24 cellular contexts compared by ENCODE assay signal in genomic region chr1:61420909-61421835, GRCh38.
"Had no signal": no experiment of that assay in that cellular context is flagged by ENCODE, and none has a peak within 500 bp of the region (broad histone marks: within the 10 kb centered on the region; RNA-seq: fewer than 3 reads in every experiment).

No MANE protein-coding gene starts in this region.

- H3K4me1 ChIP-seq: pancreas, vagina had no signal

- H3K27me3 ChIP-seq: adrenal gland, pancreas, tibial nerve, vagina had no signal

- H3K27ac ChIP-seq: adrenal gland, pancreas, tibial nerve, vagina, VCaP had no signal

- H3K9me3 ChIP-seq: adrenal gland, pancreas, tibial nerve, vagina had no signal

- DNase-seq: activated CD4-positive, alpha-beta T cell treated with anti-CD3 and anti-CD28 coated beads, Interleukin-2, amount 10 ng/mL, durations not matched to agents 7 days and 5 days; activated CD4-positive, CD25-positive, alpha-beta regulatory T cell treated with anti-CD3 and anti-CD28 coated beads, Interleukin-2, amount 50 U/mL, for 72 hours; activated CD8-positive, alpha-beta T cell treated with anti-CD3 and anti-CD28 coated beads, Interleukin-2, amount 10 ng/mL, durations not matched to agents 7 days and 5 days; activated T-cell treated with anti-CD3 and anti-CD28 coated beads, Interleukin-2, amount 50 U/mL, for 1 hour; effector CD4-positive, alpha-beta T cell; foreskin fibroblast; kidney; pancreas; small intestine; stimulated activated CD4-positive, alpha-beta T cell treated with anti-CD3 and anti-CD28 coated beads, Interleukin-2, amount 100 ng/mL, for 24 hours; stimulated activated naive CD8-positive, alpha-beta T cell treated with anti-CD3 and anti-CD28 coated beads, Interleukin-15, amount 100 ng/mL, for 72 hours; T-cell had no signal

- H3K36me3 Mint-ChIP-seq: natural killer cell treated with Interleukin-12 subunit alpha and Interleukin-12 subunit beta and Interleukin-15 and Interleukin-18, amount 100 ng/mL, for 72 hours; stimulated activated effector memory CD8-positive, alpha-beta T cell treated with anti-CD3 and anti-CD28 coated beads, Interleukin-12 subunit alpha, Interleukin-12 subunit beta, amount 100 ng/mL, for 72 hours; T-cell had no signal

- H3K4me3 ChIP-seq: adrenal gland, pancreas, tibial nerve, vagina had no signal

- H3K4me1 Mint-ChIP-seq: activated CD4-positive, alpha-beta T cell treated with anti-CD3 and anti-CD28 coated beads, Interleukin-2, amount 10 ng/mL, durations not matched to agents 7 days and 5 days; activated T-helper 17 cell treated with anti-CD3 and anti-CD28 coated beads, Interleukin-2, amount 50 U/mL, for 72 hours; stimulated activated effector memory CD8-positive, alpha-beta T cell treated with anti-CD3 and anti-CD28 coated beads, Interleukin-12 subunit alpha, Interleukin-12 subunit beta, amount 100 ng/mL, for 72 hours; stimulated activated naive CD8-positive, alpha-beta T cell treated with anti-CD3 and anti-CD28 coated beads, Interleukin-15, amount 100 ng/mL, for 72 hours; T-cell had no signal

- ATAC-seq: activated CD8-positive, alpha-beta T cell treated with anti-CD3 and anti-CD28 coated beads, Interleukin-2, amount 10 ng/mL, durations not matched to agents 7 days and 5 days; activated T-helper 17 cell treated with anti-CD3 and anti-CD28 coated beads, Interleukin-2, amount 50 U/mL, for 72 hours; left lobe of liver; natural killer cell treated with Interleukin-12 subunit alpha and Interleukin-12 subunit beta and Interleukin-15 and Interleukin-18, amount 100 ng/mL, for 72 hours; pancreas; sciatic nerve; stimulated activated effector memory CD8-positive, alpha-beta T cell treated with anti-CD3 and anti-CD28 coated beads, Interleukin-12 subunit alpha, Interleukin-12 subunit beta, amount 100 ng/mL, for 72 hours; stimulated activated naive CD8-positive, alpha-beta T cell treated with anti-CD3 and anti-CD28 coated beads, Interleukin-15, amount 100 ng/mL, for 72 hours; T-cell had no signal

- H3K9me3 Mint-ChIP-seq: activated CD4-positive, alpha-beta T cell treated with anti-CD3 and anti-CD28 coated beads, Interleukin-2, amount 10 ng/mL, durations not matched to agents 7 days and 5 days; activated T-helper 17 cell treated with anti-CD3 and anti-CD28 coated beads, Interleukin-2, amount 50 U/mL, for 72 hours; dendritic cell treated with granulocyte-macrophage colony-stimulating factor and Interleukin-4, amounts not matched to agents 40 ng/mL and 50 ng/mL, for 4 days; natural killer cell treated with Interleukin-12 subunit alpha and Interleukin-12 subunit beta and Interleukin-15 and Interleukin-18, amount 100 ng/mL, for 72 hours; stimulated activated effector memory CD8-positive, alpha-beta T cell treated with anti-CD3 and anti-CD28 coated beads, Interleukin-12 subunit alpha, Interleukin-12 subunit beta, amount 100 ng/mL, for 72 hours; stimulated activated naive CD8-positive, alpha-beta T cell treated with anti-CD3 and anti-CD28 coated beads, Interleukin-15, amount 100 ng/mL, for 72 hours; T-cell; T-helper 2 cell treated with Interferon-gamma antibody and Interleukin-4, amounts not matched to agents 5 μg/mL and 100 μg/mL, for 36 hours had no signal

- H3K36me3 ChIP-seq: adrenal gland, pancreas, vagina had no signal

- H3K4me3 Mint-ChIP-seq: activated CD4-positive, alpha-beta T cell treated with anti-CD3 and anti-CD28 coated beads, Interleukin-2, amount 10 ng/mL, durations not matched to agents 7 days and 5 days; activated CD8-positive, alpha-beta T cell treated with anti-CD3 and anti-CD28 coated beads, Interleukin-2, amount 10 ng/mL, durations not matched to agents 7 days and 5 days; activated naive CD8-positive, alpha-beta T cell; activated T-helper 17 cell treated with anti-CD3 and anti-CD28 coated beads, Interleukin-2, amount 50 U/mL, for 72 hours; dendritic cell treated with granulocyte-macrophage colony-stimulating factor and Interleukin-4, amounts not matched to agents 40 ng/mL and 50 ng/mL, for 4 days; natural killer cell treated with Interleukin-12 subunit alpha and Interleukin-12 subunit beta and Interleukin-15 and Interleukin-18, amount 100 ng/mL, for 72 hours; stimulated activated effector memory CD8-positive, alpha-beta T cell treated with anti-CD3 and anti-CD28 coated beads, Interleukin-12 subunit alpha, Interleukin-12 subunit beta, amount 100 ng/mL, for 72 hours; stimulated activated naive CD8-positive, alpha-beta T cell treated with anti-CD3 and anti-CD28 coated beads, Interleukin-15, amount 100 ng/mL, for 72 hours; T-cell; T-helper 2 cell treated with Interferon-gamma antibody and Interleukin-4, amounts not matched to agents 5 μg/mL and 100 μg/mL, for 36 hours had no signal

- H3K27ac Mint-ChIP-seq: activated CD4-positive, alpha-beta T cell treated with anti-CD3 and anti-CD28 coated beads, Interleukin-2, amount 10 ng/mL, durations not matched to agents 7 days and 5 days; activated CD8-positive, alpha-beta T cell treated with anti-CD3 and anti-CD28 coated beads, Interleukin-2, amount 10 ng/mL, durations not matched to agents 7 days and 5 days; activated naive CD8-positive, alpha-beta T cell; activated T-helper 17 cell treated with anti-CD3 and anti-CD28 coated beads, Interleukin-2, amount 50 U/mL, for 72 hours; dendritic cell treated with granulocyte-macrophage colony-stimulating factor and Interleukin-4, amounts not matched to agents 40 ng/mL and 50 ng/mL, for 4 days; natural killer cell treated with Interleukin-12 subunit alpha and Interleukin-12 subunit beta and Interleukin-15 and Interleukin-18, amount 100 ng/mL, for 72 hours; stimulated activated effector memory CD8-positive, alpha-beta T cell treated with anti-CD3 and anti-CD28 coated beads, Interleukin-12 subunit alpha, Interleukin-12 subunit beta, amount 100 ng/mL, for 72 hours; stimulated activated naive CD8-positive, alpha-beta T cell treated with anti-CD3 and anti-CD28 coated beads, Interleukin-15, amount 100 ng/mL, for 72 hours; T-cell; T-helper 2 cell treated with Interferon-gamma antibody and Interleukin-4, amounts not matched to agents 5 μg/mL and 100 μg/mL, for 36 hours had no signal

- H3K27me3 Mint-ChIP-seq: activated naive CD8-positive, alpha-beta T cell; activated T-helper 17 cell treated with anti-CD3 and anti-CD28 coated beads, Interleukin-2, amount 50 U/mL, for 72 hours; dendritic cell treated with granulocyte-macrophage colony-stimulating factor and Interleukin-4, amounts not matched to agents 40 ng/mL and 50 ng/mL, for 4 days; stimulated activated naive CD8-positive, alpha-beta T cell treated with anti-CD3 and anti-CD28 coated beads, Interleukin-15, amount 100 ng/mL, for 72 hours; T-cell had no signal
